24 cellular contexts compared by ENCODE assay signal in the genomic region with DNA sequence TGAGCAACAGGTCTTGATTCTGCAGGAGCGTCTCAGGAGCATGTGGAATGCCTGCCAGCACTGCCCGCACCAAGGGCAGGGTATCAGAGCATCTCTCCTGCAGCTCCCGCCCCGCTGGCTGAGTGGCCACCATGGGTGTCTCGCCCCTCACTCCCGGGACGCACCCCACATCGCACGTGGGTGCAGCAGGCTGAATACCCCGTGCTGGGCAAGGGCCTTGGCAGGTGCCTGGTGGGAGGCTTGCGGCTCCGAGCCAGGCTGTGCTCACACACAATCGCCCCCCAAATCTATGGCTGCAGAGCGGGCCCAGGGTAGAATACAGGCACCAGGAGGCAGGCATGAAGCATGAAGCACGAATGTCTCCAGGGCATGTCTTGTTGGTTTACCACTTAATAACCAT.
DNase-seq lines count a peak whose midpoint lies in the region; FAIRE-seq and TF ChIP-seq lines count a peak whose summit lies in the region.
"Had no signal": no experiment of that assay in that cellular context is flagged by ENCODE, and none has a peak within 500 bp of the region (broad histone marks: within the 10 kb centered on the region; RNA-seq: fewer than 3 reads in every experiment).

No MANE protein-coding gene starts in this region.

- no peak for TF ChIP-seq RAD21 in H1 (IDR thresholded peaks at IDR 0.05 in 1 of 2, conservative IDR thresholded peaks at IDR 0.05 in 1 of 2; ENCODE audit: low read depth in 2 of 2, low read length in 2 of 2)

- H3K4me3 ChIP-seq in HEK293 (ENCODE audit: low read depth, low read length) (no peak overlapping the region), H1 (ENCODE audit: extremely low read depth in 1 of 4, insufficient read depth in 2 of 4, low read depth in 3 of 4, low read length in 4 of 4) (no peak overlapping the region), neuronal stem cell (ENCODE audit: low read length in 2 of 2) (no peak overlapping the region)
- H3K4me3 ChIP-seq: BLaER1 had no signal

- no peak for FAIRE-seq in H1 (lab: Jason Lieb, UNC)
- FAIRE-seq: A204.1, G401.6, GM12891, GM19239 had no signal

- H3K4me1 ChIP-seq in HEK293 (ENCODE audit: control insufficient read depth, insufficient read depth, low read length) (no peaks in the 10 kb centered on the region), H1 (replicated peaks in 1 of 4; ENCODE audit: control insufficient read depth in 3 of 4, insufficient read depth in 4 of 4, low read length in 3 of 4) (peaks cover 0 to 6% (median 4%) of the 10 kb centered on the region in 4 experiments; a peak in 4 of 7 replicates), neuronal stem cell (ENCODE audit: control insufficient read depth in 2 of 2, insufficient read depth in 1 of 2, low read depth in 1 of 2, low read length in 2 of 2) (peaks cover 0 to 3% of the 10 kb centered on the region in 2 donors)
- H3K4me1 ChIP-seq: BE2C had no signal

- H3K36me3 ChIP-seq in HEK293 (ENCODE audit: control insufficient read depth in 2 of 2, insufficient read depth in 1 of 2, low read length in 2 of 2) (no peaks in the 10 kb centered on the region), H1 (ENCODE audit: control insufficient read depth in 2 of 4, insufficient read depth in 4 of 4, low read length in 3 of 4) (no peaks in the 10 kb centered on the region), neuronal stem cell (replicated peaks in 1 of 2; ENCODE audit: control insufficient read depth in 2 of 2, insufficient read depth in 2 of 2, low read length in 2 of 2) (no peaks in the 10 kb centered on the region)
- H3K36me3 ChIP-seq: BE2C, BLaER1 had no signal

- H3K4ac ChIP-seq in H1 (replicated peaks; ENCODE audit: insufficient read length, low read depth, low read length) = no peak overlapping the region
- no peak overlapping the region for H3K4ac ChIP-seq in neuronal stem cell (ENCODE audit: low read length)

- H2BK120ac ChIP-seq in H1 (replicated peaks; ENCODE audit: low read depth, low read length) (no peak overlapping the region), neuronal stem cell (ENCODE audit: low read depth, low read length) (no peak overlapping the region)

- no peak overlapping the region for H3K4me2 ChIP-seq in H1 (ENCODE audit: insufficient read depth in 1 of 2, low read depth in 2 of 2, low read length in 2 of 2)
- no peak overlapping the region for H3K4me2 ChIP-seq in neuronal stem cell (ENCODE audit: insufficient read depth, low read length, poor library complexity, severe bottlenecking)
- H3K4me2 ChIP-seq: BLaER1 had no signal

- TF ChIP-seq POLR2A in H1 (IDR thresholded peaks at IDR 0.05; ENCODE audit: control extremely low read depth in 1 of 2, low read depth in 2 of 2, low read length in 2 of 2) = no peak

- DNase-seq in H1 (ENCODE audit: low read depth in 1 of 2, low spot score in 2 of 2) (no peak), neuronal stem cell (ENCODE audit: low spot score) (no peak), SIG-M5 treated with dmso at 0.1 percent for 504 hours (lab: John Stamatoyannopoulos, UW; ENCODE audit: unreplicated experiment) (no peak), DMS53 treated with DMSO at 0.1 percent for 48 hours (lab: John Stamatoyannopoulos, UW; ENCODE audit: unreplicated experiment) (no peak)
- no peak for DNase-seq in activated CD4-positive, alpha-beta T cell treated with anti-CD3 and anti-CD28 coated beads, Interleukin-2, amount 50 U/mL, for 4 hours
- DNase-seq: 8988T; ACHN; BE2C; C1 segment of cervical spinal cord; CD4-positive, alpha-beta memory T cell; CD4-positive, CD25-positive, alpha-beta regulatory T cell; CD8-positive, alpha-beta memory T cell; COR-L47; DMS 273 treated with DMSO at 0.1 percent for 48 hours; DMS153; DMS53; DMS79 treated with DMSO at 0.1 percent for 48 hours; GF-D8 had no signal

- no peak overlapping the region for H2AK5ac ChIP-seq in H1 (ENCODE audit: low read depth, low read length)
- H2AK5ac ChIP-seq in neuronal stem cell (ENCODE audit: low read depth, low read length) = no peak overlapping the region

- peaks cover 4% of the 10 kb centered on the region; the same call in 1 of the 2 replicates for H3K23me2 ChIP-seq in H1 (ENCODE audit: low read depth, low read length)

- no peak overlapping the region for H3K9ac ChIP-seq in H1 (replicated peaks in 1 of 4; ENCODE audit: extremely low read depth in 1 of 4, low read depth in 3 of 4, low read length in 3 of 4)
- H3K9ac ChIP-seq in neuronal stem cell (ENCODE audit: low read depth, low read length, poor library complexity) = no peak overlapping the region
- H3K9ac ChIP-seq: BLaER1 had no signal

- H3K56ac ChIP-seq in H1 (replicated peaks; ENCODE audit: insufficient read length, low read depth, low read length) = no peak overlapping the region

- POLR2A ChIA-PET in HEK293 (lab: Yijun Ruan, JAX) = no interaction called here
- POLR2A ChIA-PET in H1 (lab: Charles Lee; ENCODE audit: partially characterized antibody) = no interaction called here

- H3K27me3 ChIP-seq in H1 (replicated peaks in 1 of 4; ENCODE audit: control insufficient read depth in 3 of 4, extremely low read depth in 1 of 4, insufficient read depth in 3 of 4, low read length in 3 of 4) (peaks cover 0 to 6% (median 3%) of the 10 kb centered on the region in 4 experiments; a peak in 3 of 7 replicates), neuronal stem cell (ENCODE audit: control insufficient read depth in 3 of 3, insufficient read depth in 3 of 3, low read depth in 1 of 3, low read length in 3 of 3) (peaks cover 0 to 1% (median 0%) of the 10 kb centered on the region in 3 experiments)
- H3K27me3 ChIP-seq: BE2C, BLaER1 had no signal

- WGBS in H1 (ENCODE audit: extremely low coverage in 1 of 2, insufficient coverage in 1 of 2, insufficient read length in 1 of 2, insufficient replicate concordance in 2 of 2, low coverage in 1 of 2, low lambda C conversion rate in 2 of 2, missing lambda C conversion rate in 1 of 2), 2 experiments = 94% methylated on average over 15 of the region's 15 CpGs; no CpG with 5 or more reads in 1 of the 2 experiments
- WGBS in neuronal stem cell (ENCODE audit: extremely low coverage in 2 of 2, insufficient read length in 2 of 2, insufficient replicate concordance in 1 of 2), 2 donors = no CpG with 5 or more reads among the region's 15 CpGs

- CTCF ChIA-PET in HEK293 (lab: Yijun Ruan, JAX) = no interaction called here
- CTCF ChIA-PET in H1 (lab: Charles Lee; ENCODE audit: partially characterized antibody) = interaction anchor here (0.7 to 0.9 kb wide), 2 partner anchors 25 to 515 kb away, joined by 3 read pairs; no protein-coding TSS in a partner anchor

- H3K18ac ChIP-seq in H1 (ENCODE audit: extremely low read depth, low read length) (no peak overlapping the region), neuronal stem cell (ENCODE audit: low read length) (peak overlapping the region; percentile 36)

- TF ChIP-seq CTCF in HEK293 (tag by site-specific recombination; IDR thresholded peaks at IDR 0.05) (no peak), H1 (IDR thresholded peaks at IDR 0.05; ENCODE audit: control extremely low read depth in 1 of 3, insufficient read depth in 1 of 3, low read depth in 1 of 3, low read length in 3 of 3) (no peak)

- H3K79me1 ChIP-seq in H1 (ENCODE audit: low read depth, low read length) (no peaks in the 10 kb centered on the region), neuronal stem cell (ENCODE audit: low read depth, low read length) (no peaks in the 10 kb centered on the region)

- H2BK12ac ChIP-seq in H1 (ENCODE audit: low read depth, low read length) (peak overlapping the region; percentile 53; the same call in 1 of the 2 replicates), neuronal stem cell (ENCODE audit: low read length) (peak overlapping the region; percentile 14)

- H3K14ac ChIP-seq in H1 (ENCODE audit: insufficient read length) (no peak overlapping the region), neuronal stem cell (ENCODE audit: low read length) (peak overlapping the region; percentile 33)

- H4K91ac ChIP-seq in H1 (replicated peaks; ENCODE audit: insufficient read length, low read length) (no peak overlapping the region), neuronal stem cell (ENCODE audit: low read depth, low read length, poor library complexity) (no peak overlapping the region)

- no peak overlapping the region for H2AFZ ChIP-seq in H1 (ENCODE audit: low read length)
- no peak overlapping the region for H2AFZ ChIP-seq in neuronal stem cell (ENCODE audit: low read length)

- H4K8ac ChIP-seq in H1 (ENCODE audit: extremely low read depth, insufficient read depth, low read length) (no peak overlapping the region), neuronal stem cell (ENCODE audit: low read depth, low read length) (no peak overlapping the region)

- H2BK5ac ChIP-seq in H1 (ENCODE audit: low read depth, low read length) (no peak overlapping the region), neuronal stem cell (ENCODE audit: low read length) (no peak overlapping the region)

- no peak for TF ChIP-seq EP300 in H1 (IDR thresholded peaks at IDR 0.05; ENCODE audit: borderline replicate concordance in 1 of 2, low read depth in 2 of 2, low read length in 2 of 2)

- H2BK15ac ChIP-seq in H1 (ENCODE audit: low read length) (0 out of 2 replicates have a peak overlapping the region, but pooled peaks have one; percentile 8), neuronal stem cell (ENCODE audit: low read length) (no peak overlapping the region)

- H3K79me2 ChIP-seq in H1 (ENCODE audit: control insufficient read depth in 1 of 2, insufficient read depth in 2 of 2, low read length in 2 of 2) = no peaks in the 10 kb centered on the region

- H3K27ac ChIP-seq in HEK293 (ENCODE audit: extremely low read depth, low read depth, low read length) = no peak overlapping the region
- no peak overlapping the region for H3K27ac ChIP-seq in H1 (ENCODE audit: low read depth, low read length)
- no peak overlapping the region for H3K27ac ChIP-seq in neuronal stem cell (replicated peaks; ENCODE audit: low read length)
- H3K27ac ChIP-seq: BLaER1 had no signal

- H3K23ac ChIP-seq in H1 (ENCODE audit: insufficient read length) (no peak overlapping the region), neuronal stem cell (ENCODE audit: low read depth, low read length, poor library complexity) (peak overlapping the region; percentile 23)

- H4K20me1 ChIP-seq in H1 (replicated peaks in 1 of 2; ENCODE audit: control insufficient read depth in 1 of 2, insufficient read depth in 2 of 2, low read length in 2 of 2) = no peaks in the 10 kb centered on the region
- H4K20me1 ChIP-seq: BLaER1 had no signal

- H4K5ac ChIP-seq in H1 (ENCODE audit: insufficient read length, low read depth, low read length) = no peak overlapping the region

- no peak overlapping the region for H2BK20ac ChIP-seq in H1 (ENCODE audit: low read length)

- no peaks in the 10 kb centered on the region for H3K9me3 ChIP-seq in HEK293 (ENCODE audit: control insufficient read depth, insufficient read depth, low read depth, low read length)
- H3K9me3 ChIP-seq in H1 (ENCODE audit: insufficient read depth in 2 of 2, low read depth in 1 of 2, low read length in 1 of 2) = peaks cover 0 to 3% of the 10 kb centered on the region in 2 experiments; a peak in 1 of 4 replicates
- H3K9me3 ChIP-seq in neuronal stem cell (replicated peaks in 1 of 2; ENCODE audit: control insufficient read depth in 2 of 2, insufficient read depth in 1 of 2, low read depth in 1 of 2, low read length in 2 of 2) = no peaks in the 10 kb centered on the region
- H3K9me3 ChIP-seq: BE2C, BLaER1 had no signal

TF ChIP-seq in HEK293, 187 proteins besides CTCF, POLR2A, EP300 and RAD21 (continues in another document):
- TF ChIP-seq SCRT2 (tag by site-specific recombination; IDR thresholded peaks at IDR 0.05) = peak; percentile 43; the same call in 1 of the 2 replicates
